ENCODE assay signal across 7 cellular contexts in the genomic region with DNA sequence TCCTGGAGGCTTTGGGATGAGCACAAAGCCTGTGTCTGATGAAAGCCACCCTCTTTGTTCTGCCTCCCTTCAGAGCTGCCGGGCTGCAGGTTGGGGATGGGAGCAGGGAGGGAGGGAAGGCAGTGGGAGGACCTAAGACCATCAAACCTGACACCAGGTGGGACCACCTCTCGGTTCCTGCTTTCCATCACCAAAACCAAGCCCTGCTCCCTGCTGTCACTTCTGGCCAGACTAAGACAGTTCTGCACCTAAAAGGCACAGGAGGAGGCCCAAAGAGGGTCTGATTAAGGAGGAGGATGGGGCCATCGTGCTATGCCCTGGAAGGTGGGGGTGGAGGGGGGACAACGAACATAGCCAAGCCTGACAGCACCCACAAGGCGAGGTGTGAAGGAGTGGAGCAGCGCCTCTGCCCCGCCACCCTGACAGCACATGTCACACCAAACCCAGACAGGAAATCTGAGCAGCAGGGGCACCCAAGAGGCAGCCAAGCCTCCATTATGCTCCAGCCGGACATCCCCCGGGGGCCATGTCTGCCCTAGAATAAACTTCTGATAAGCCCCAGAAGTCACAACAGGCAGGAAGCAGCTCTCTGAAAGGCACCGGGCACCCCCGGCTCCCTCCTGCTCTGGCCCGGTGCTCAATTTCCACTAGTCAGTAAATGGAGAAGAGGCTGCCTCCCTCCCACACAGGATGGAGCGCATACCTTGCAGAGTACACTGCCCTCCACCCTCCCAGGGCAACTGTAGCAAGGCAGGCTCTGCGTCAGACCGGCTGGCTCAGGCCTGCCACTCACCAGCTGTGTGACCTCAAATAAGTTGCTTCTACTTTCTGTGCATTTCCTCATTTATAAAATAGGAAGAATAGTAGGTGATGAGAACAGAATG. TPM values are rescaled to one million over a fixed set of nuclear protein-coding genes. Genes with fewer than 3 reads are reported as not detected.
DNase-seq lines count a peak whose midpoint lies in the region; ATAC-seq and TF ChIP-seq lines count a peak whose summit lies in the region.

No MANE protein-coding gene starts in this region.

- WGBS in lower leg skin, 2 donors: 34 to 38% methylated on average over 13 to 15 of the region's 15 CpGs

- CTCF ChIA-PET in naive thymus-derived CD4-positive, alpha-beta T cell (lab: Charles Lee): no interaction called here

- TF ChIP-seq POLR2A in lower leg skin (IDR thresholded peaks at IDR 0.05): no peak

- H3K4me3 ChIP-seq in endocrine pancreas (ENCODE audit: control insufficient read depth, insufficient read depth, low read length): no peak overlapping the region
- no peak overlapping the region for H3K4me3 ChIP-seq in naive thymus-derived CD4-positive, alpha-beta T cell (ENCODE audit: low read length)
- no peak overlapping the region for H3K4me3 ChIP-seq in lower leg skin (ENCODE audit: low read depth, poor library complexity, severe bottlenecking)

- DNase-seq in SKM-1 (lab: John Stamatoyannopoulos, UW; ENCODE audit: unreplicated experiment): peak; percentile 66
- DNase-seq in naive thymus-derived CD4-positive, alpha-beta T cell: peak in 1 of 9 donors; percentile 4
- no peak for DNase-seq in lower leg skin (ENCODE audit: low spot score in 2 of 2)
- DNase-seq in glomerular visceral epithelial cell (ENCODE audit: extremely low spot score): no peak

- no peaks in the 10 kb centered on the region for H3K9me3 ChIP-seq in endocrine pancreas (ENCODE audit: control insufficient read depth, low read length)
- H3K9me3 ChIP-seq in naive thymus-derived CD4-positive, alpha-beta T cell (ENCODE audit: control insufficient read depth in 2 of 3, low read length in 3 of 3): no peaks in the 10 kb centered on the region

- peak overlapping the region; percentile 4 for H3K9ac ChIP-seq in endocrine pancreas (ENCODE audit: control insufficient read depth, insufficient read depth, low read length)

- POLR2A ChIA-PET in naive thymus-derived CD4-positive, alpha-beta T cell (lab: Charles Lee): no interaction called here

- H3K27me3 Mint-ChIP-seq in naive thymus-derived CD4-positive, alpha-beta T cell: peaks cover 0 to 6% (median 0%) of the 10 kb centered on the region in 5 donors

- no peaks in the 10 kb centered on the region for H3K36me3 ChIP-seq in endocrine pancreas (ENCODE audit: control insufficient read depth, insufficient read depth, low read length)
- H3K36me3 ChIP-seq in naive thymus-derived CD4-positive, alpha-beta T cell (ENCODE audit: control insufficient read depth in 2 of 3, insufficient read depth in 3 of 3, low read length in 3 of 3): no peaks in the 10 kb centered on the region

- H3K9me3 Mint-ChIP-seq in naive thymus-derived CD4-positive, alpha-beta T cell: peaks cover 0 to 3% (median 0%) of the 10 kb centered on the region in 11 donors

- peaks cover 6% of the 10 kb centered on the region for H3K4me1 ChIP-seq in endocrine pancreas (ENCODE audit: control insufficient read depth, insufficient read depth, low read length)
- H3K4me1 ChIP-seq in naive thymus-derived CD4-positive, alpha-beta T cell (ENCODE audit: control insufficient read depth in 2 of 2, insufficient read depth in 2 of 2, low read length in 2 of 2): peaks cover 0 to 22% of the 10 kb centered on the region in 2 donors

- peak overlapping the region in 2 of 10 donors; percentile 24 to 55 for H3K4me3 Mint-ChIP-seq in naive thymus-derived CD4-positive, alpha-beta T cell

- H3K4me1 Mint-ChIP-seq in naive thymus-derived CD4-positive, alpha-beta T cell: peaks cover 0 to 43% (median 7%) of the 10 kb centered on the region in 7 donors

- ATAC-seq in GM19023 (IDR thresholded peaks at IDR 0.05; ENCODE audit: unreplicated experiment): peak; percentile 47
- peak; percentile 48 for ATAC-seq in HG02973 (IDR thresholded peaks at IDR 0.05; ENCODE audit: unreplicated experiment)
- ATAC-seq in naive thymus-derived CD4-positive, alpha-beta T cell: peak; percentile 79

- no peak for TF ChIP-seq CTCF in lower leg skin (IDR thresholded peaks at IDR 0.05)

- intact Hi-C loops in naive thymus-derived CD4-positive, alpha-beta T cell (cut with micrococcal nuclease): no loop called here
- intact Hi-C loops in lower leg skin (cut with DNase I; ENCODE audit: low total_unique reads): no loop called here

- peak overlapping the region in 1 of 9 donors; percentile 43 for H3K27ac Mint-ChIP-seq in naive thymus-derived CD4-positive, alpha-beta T cell

- H3K36me3 Mint-ChIP-seq in naive thymus-derived CD4-positive, alpha-beta T cell: no peaks in the 10 kb centered on the region

- H3K27me3 ChIP-seq in endocrine pancreas (ENCODE audit: control insufficient read depth, insufficient read depth, low read length): no peaks in the 10 kb centered on the region
- no peaks in the 10 kb centered on the region for H3K27me3 ChIP-seq in naive thymus-derived CD4-positive, alpha-beta T cell (ENCODE audit: control insufficient read depth in 2 of 2, insufficient read depth in 2 of 2, low read length in 2 of 2)

- no peak overlapping the region for H3K27ac ChIP-seq in naive thymus-derived CD4-positive, alpha-beta T cell (ENCODE audit: low read depth, low read length)

RNA-seq across cellular contexts. Expression of gene DLG5, which starts 48.9 kb away (rescaled TPM):
- 10 to 100 TPM in 1 of 5 experiments, 1 to 10 TPM in 2, under 1 TPM in 2; 0.19 to 10.2 (median 1.5) TPM for total RNA-seq in naive thymus-derived CD4-positive, alpha-beta T cell
- not detected for polyA plus RNA-seq in naive thymus-derived CD4-positive, alpha-beta T cell
- total RNA-seq in lower leg skin: 100 to 1,000 TPM in 3 of 4 donors, 10 to 100 TPM in 1; 91.9 to 165 (median 103) TPM

Comparison
In these comparisons a context has a peak if more than half of its experiments do, and no peak if none do; other contexts are left out.
1. RNA of gene DLG5, which starts 48.9 kb away (total RNA-seq): 91.9 to 165 TPM in lower leg skin; 0.19 to 10.2 TPM in naive thymus-derived CD4-positive, alpha-beta T cell; every median in the first group is over 4 times any median in the second.
2. Peak in every context shown above with its lines, with median percentiles within 50 percentile points of each other: ATAC-seq.